ENCODE assay signal across 21 cellular contexts in genomic region chr6:137512768-137513605, GRCh38. TPM values are rescaled to one million over a fixed set of nuclear protein-coding genes. Genes with fewer than 3 reads are reported as not detected.
"Had no signal": no experiment of that assay in that cellular context is flagged by ENCODE, and none has a peak within 500 bp of the region (broad histone marks: within the 10 kb centered on the region; RNA-seq: fewer than 3 reads in every experiment).

No MANE protein-coding gene starts in this region.

- DNase-seq: activated CD4-positive, alpha-beta memory T cell treated with anti-CD3 and anti-CD28 coated beads, Interleukin-2, amount 10 ng/mL, durations not matched to agents 7 days and 5 days; activated CD4-positive, alpha-beta T cell treated with anti-CD3 and anti-CD28 coated beads for 1 hour; activated gamma-delta T cell treated with Interleukin-2 at 50 U/mL for 16 hours; activated naive CD8-positive, alpha-beta T cell treated with anti-CD3 and anti-CD28 coated beads for 36 hours; activated T-cell treated with anti-CD3 and anti-CD28 coated beads, Interleukin-2, amount 50 U/mL, for 48 hours; brain microvascular endothelial cell; cerebellar nuclear complex; gastrocnemius medialis; immature natural killer cell; mammary epithelial cell; natural killer cell; sigmoid colon; stimulated activated CD4-positive, alpha-beta T cell treated with anti-CD3 and anti-CD28 coated beads, Interleukin-2, amount 100 ng/mL, for 24 hours; stimulated activated naive B cell treated with anti-CD40 and anti-IgM and Interleukin-4, amounts not matched to agents 10 μg/mL and 1 μg/mL and 100 μg/mL, for 72 hours; trophoblast cell had no signal

- H3K36me3 ChIP-seq: brain microvascular endothelial cell, gastrocnemius medialis, prostate gland, sigmoid colon had no signal

- H3K27ac Mint-ChIP-seq: activated CD4-positive, alpha-beta memory T cell treated with anti-CD3 and anti-CD28 coated beads, Interleukin-2, amount 10 ng/mL, durations not matched to agents 7 days and 5 days; activated naive CD8-positive, alpha-beta T cell treated with anti-CD3 and anti-CD28 coated beads for 36 hours; immature natural killer cell; natural killer cell; stimulated activated naive B cell treated with anti-CD40 and anti-IgM and Interleukin-4, amounts not matched to agents 10 μg/mL and 1 μg/mL and 100 μg/mL, for 72 hours had no signal

- ATAC-seq: gastrocnemius medialis; left lobe of liver; natural killer cell; stimulated activated naive B cell treated with anti-CD40 and anti-IgM and Interleukin-4, amounts not matched to agents 10 μg/mL and 1 μg/mL and 100 μg/mL, for 72 hours had no signal

- H3K9me3 ChIP-seq: gastrocnemius medialis, prostate gland had no signal

- H3K4me3 Mint-ChIP-seq: activated CD4-positive, alpha-beta memory T cell treated with anti-CD3 and anti-CD28 coated beads, Interleukin-2, amount 10 ng/mL, durations not matched to agents 7 days and 5 days; activated naive CD8-positive, alpha-beta T cell treated with anti-CD3 and anti-CD28 coated beads for 36 hours; immature natural killer cell; natural killer cell; stimulated activated naive B cell treated with anti-CD40 and anti-IgM and Interleukin-4, amounts not matched to agents 10 μg/mL and 1 μg/mL and 100 μg/mL, for 72 hours had no signal

- H3K4me1 ChIP-seq: gastrocnemius medialis, prostate gland, sigmoid colon had no signal

- H3K27ac ChIP-seq: brain microvascular endothelial cell, gastrocnemius medialis, prostate gland, sigmoid colon had no signal

- H3K4me1 Mint-ChIP-seq: immature natural killer cell; natural killer cell; stimulated activated naive B cell treated with anti-CD40 and anti-IgM and Interleukin-4, amounts not matched to agents 10 μg/mL and 1 μg/mL and 100 μg/mL, for 72 hours had no signal

- H3K4me3 ChIP-seq: gastrocnemius medialis, prostate gland, sigmoid colon had no signal

RNA-seq across cellular contexts. Expression of gene OLIG3, which starts 18.8 kb away (rescaled TPM):
- total RNA-seq: fibroblast of lung, gastrocnemius medialis, left lobe of liver, mammary epithelial cell, mucosa of gallbladder, natural killer cell, omental fat pad, prostate gland, sigmoid colon, subcutaneous adipose tissue had no signal
- polyA plus RNA-seq: fibroblast of lung, immature natural killer cell, mammary epithelial cell, sigmoid colon had no signal
